Comparison of ENCODE assay signal across 1 cellular context in the genomic region with DNA sequence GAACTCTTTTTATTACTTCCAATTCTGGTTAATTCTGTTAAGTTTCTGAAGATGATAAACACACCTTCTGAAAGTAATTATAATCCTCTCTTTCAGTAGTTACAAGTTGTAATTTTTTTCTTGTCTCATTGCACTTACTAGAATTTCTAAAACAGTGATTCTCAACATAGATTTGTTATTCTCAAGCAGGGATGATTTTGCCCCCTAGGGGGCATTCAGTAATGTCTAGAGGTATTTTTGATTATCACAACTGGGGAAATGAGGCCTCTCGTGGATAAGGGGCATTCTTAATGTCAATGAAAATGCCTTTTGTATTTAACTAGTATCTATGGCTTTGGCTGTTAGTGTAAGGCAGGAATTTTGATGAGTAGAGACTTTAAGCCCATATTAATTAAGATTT.
TF ChIP-seq lines count a peak whose summit lies in the region.

No MANE protein-coding gene starts in this region.

TF ChIP-seq in HepG2, 621 proteins besides CTCF, POLR2A, EP300 and RAD21:
- TF ChIP-seq ZNF335 (CRISPR knock-in tag; IDR thresholded peaks at IDR 0.05) (no peak), FIP1L1 (IDR thresholded peaks at IDR 0.05; ENCODE audit: borderline replicate concordance, insufficient read depth, low read depth, low read length) (no peak), ZNF761 (CRISPR knock-in tag; conservative IDR thresholded peaks at IDR 0.05) (no peak), ZNF260 (CRISPR knock-in tag; IDR thresholded peaks at IDR 0.05; ENCODE audit: borderline replicate concordance, low read depth) (no peak), ZSCAN12 (CRISPR knock-in tag; IDR thresholded peaks at IDR 0.05) (no peak), FOXP1 (IDR thresholded peaks at IDR 0.05) (no peak), FOXP1 (CRISPR knock-in tag; IDR thresholded peaks at IDR 0.05) (no peak), ZNF138 (CRISPR knock-in tag; IDR thresholded peaks at IDR 0.05; ENCODE audit: low read depth) (no peak), GLI4 (CRISPR knock-in tag; IDR thresholded peaks at IDR 0.05; ENCODE audit: borderline replicate concordance) (no peak), ZNF672 (CRISPR knock-in tag; IDR thresholded peaks at IDR 0.05) (no peak), ZNF788 (CRISPR knock-in tag; IDR thresholded peaks at IDR 0.05; ENCODE audit: borderline replicate concordance) (no peak), ZFP82 (CRISPR knock-in tag; IDR thresholded peaks at IDR 0.05; ENCODE audit: borderline replicate concordance) (no peak)
- TF ChIP-seq, protein P1, sequence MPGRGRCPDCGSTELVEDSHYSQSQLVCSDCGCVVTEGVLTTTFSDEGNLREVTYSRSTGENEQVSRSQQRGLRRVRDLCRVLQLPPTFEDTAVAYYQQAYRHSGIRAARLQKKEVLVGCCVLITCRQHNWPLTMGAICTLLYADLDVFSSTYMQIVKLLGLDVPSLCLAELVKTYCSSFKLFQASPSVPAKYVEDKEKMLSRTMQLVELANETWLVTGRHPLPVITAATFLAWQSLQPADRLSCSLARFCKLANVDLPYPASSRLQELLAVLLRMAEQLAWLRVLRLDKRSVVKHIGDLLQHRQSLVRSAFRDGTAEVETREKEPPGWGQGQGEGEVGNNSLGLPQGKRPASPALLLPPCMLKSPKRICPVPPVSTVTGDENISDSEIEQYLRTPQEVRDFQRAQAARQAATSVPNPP (CRISPR knock-in tag; IDR thresholded peaks at IDR 0.05) = no peak
- TF ChIP-seq, protein P2, sequence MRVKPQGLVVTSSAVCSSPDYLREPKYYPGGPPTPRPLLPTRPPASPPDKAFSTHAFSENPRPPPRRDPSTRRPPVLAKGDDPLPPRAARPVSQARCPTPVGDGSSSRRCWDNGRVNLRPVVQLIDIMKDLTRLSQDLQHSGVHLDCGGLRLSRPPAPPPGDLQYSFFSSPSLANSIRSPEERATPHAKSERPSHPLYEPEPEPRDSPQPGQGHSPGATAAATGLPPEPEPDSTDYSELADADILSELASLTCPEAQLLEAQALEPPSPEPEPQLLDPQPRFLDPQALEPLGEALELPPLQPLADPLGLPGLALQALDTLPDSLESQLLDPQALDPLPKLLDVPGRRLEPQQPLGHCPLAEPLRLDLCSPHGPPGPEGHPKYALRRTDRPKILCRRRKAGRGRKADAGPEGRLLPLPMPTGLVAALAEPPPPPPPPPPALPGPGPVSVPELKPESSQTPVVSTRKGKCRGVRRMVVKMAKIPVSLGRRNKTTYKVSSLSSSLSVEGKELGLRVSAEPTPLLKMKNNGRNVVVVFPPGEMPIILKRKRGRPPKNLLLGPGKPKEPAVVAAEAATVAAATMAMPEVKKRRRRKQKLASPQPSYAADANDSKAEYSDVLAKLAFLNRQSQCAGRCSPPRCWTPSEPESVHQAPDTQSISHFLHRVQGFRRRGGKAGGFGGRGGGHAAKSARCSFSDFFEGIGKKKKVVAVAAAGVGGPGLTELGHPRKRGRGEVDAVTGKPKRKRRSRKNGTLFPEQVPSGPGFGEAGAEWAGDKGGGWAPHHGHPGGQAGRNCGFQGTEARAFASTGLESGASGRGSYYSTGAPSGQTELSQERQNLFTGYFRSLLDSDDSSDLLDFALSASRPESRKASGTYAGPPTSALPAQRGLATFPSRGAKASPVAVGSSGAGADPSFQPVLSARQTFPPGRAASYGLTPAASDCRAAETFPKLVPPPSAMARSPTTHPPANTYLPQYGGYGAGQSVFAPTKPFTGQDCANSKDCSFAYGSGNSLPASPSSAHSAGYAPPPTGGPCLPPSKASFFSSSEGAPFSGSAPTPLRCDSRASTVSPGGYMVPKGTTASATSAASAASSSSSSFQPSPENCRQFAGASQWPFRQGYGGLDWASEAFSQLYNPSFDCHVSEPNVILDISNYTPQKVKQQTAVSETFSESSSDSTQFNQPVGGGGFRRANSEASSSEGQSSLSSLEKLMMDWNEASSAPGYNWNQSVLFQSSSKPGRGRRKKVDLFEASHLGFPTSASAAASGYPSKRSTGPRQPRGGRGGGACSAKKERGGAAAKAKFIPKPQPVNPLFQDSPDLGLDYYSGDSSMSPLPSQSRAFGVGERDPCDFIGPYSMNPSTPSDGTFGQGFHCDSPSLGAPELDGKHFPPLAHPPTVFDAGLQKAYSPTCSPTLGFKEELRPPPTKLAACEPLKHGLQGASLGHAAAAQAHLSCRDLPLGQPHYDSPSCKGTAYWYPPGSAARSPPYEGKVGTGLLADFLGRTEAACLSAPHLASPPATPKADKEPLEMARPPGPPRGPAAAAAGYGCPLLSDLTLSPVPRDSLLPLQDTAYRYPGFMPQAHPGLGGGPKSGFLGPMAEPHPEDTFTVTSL (CRISPR knock-in tag; IDR thresholded peaks at IDR 0.05; ENCODE audit: borderline replicate concordance) = no peak
